ENCODE assay signal across 18 cellular contexts in genomic region chr14:94638961-94639817, GRCh38. TPM values are rescaled to one million over a fixed set of nuclear protein-coding genes. Genes with fewer than 3 reads are reported as not detected.
DNase-seq lines count a peak whose midpoint lies in the region; ATAC-seq and TF ChIP-seq lines count a peak whose summit lies in the region.
"Had no signal": no experiment of that assay in that cellular context is flagged by ENCODE, and none has a peak within 500 bp of the region (broad histone marks: within the 10 kb centered on the region; RNA-seq: fewer than 3 reads in every experiment).

No MANE protein-coding gene starts in this region.

- H3F3A ChIP-seq in neural progenitor cell (ENCODE audit: low read depth) = no peaks in the 10 kb centered on the region

- TF ChIP-seq CTCF in neural crest cell (conservative IDR thresholded peaks at IDR 0.05) (no peak), neural progenitor cell (IDR thresholded peaks at IDR 0.05) (no peak), gastrocnemius medialis (IDR thresholded peaks at IDR 0.05 in 4 of 5, conservative IDR thresholded peaks at IDR 0.05 in 1 of 5) (no peak)

- H3K27me3 Mint-ChIP-seq in stimulated activated naive CD8-positive, alpha-beta T cell treated with anti-CD3 and anti-CD28 coated beads, Interleukin-15, amount 100 ng/mL, for 72 hours = peaks cover 3% of the 10 kb centered on the region
- H3K27me3 Mint-ChIP-seq in neural crest cell (ENCODE audit: low read depth) = peaks cover 16% of the 10 kb centered on the region
- H3K27me3 Mint-ChIP-seq in neural progenitor cell (ENCODE audit: insufficient read depth, low read depth) = peaks cover 10% of the 10 kb centered on the region
- H3K27me3 Mint-ChIP-seq: CD4-positive, CD25-positive, alpha-beta regulatory T cell had no signal

- H3K4me1 ChIP-seq in neural progenitor cell (no peaks in the 10 kb centered on the region), gastrocnemius medialis (no peaks in the 10 kb centered on the region)
- H3K4me1 ChIP-seq: BLaER1 treated with 17β-estradiol and CSF1 and Interleukin-3, amounts not matched to agents 10 nM and 100 nM had no signal

- ATAC-seq in stimulated activated naive CD8-positive, alpha-beta T cell treated with anti-CD3 and anti-CD28 coated beads, Interleukin-15, amount 100 ng/mL, for 72 hours = no peak
- no peak for ATAC-seq in stimulated activated naive CD8-positive, alpha-beta T cell treated with anti-CD3 and anti-CD28 coated beads, Interleukin-15, Interleukin-2, amounts not matched to agents 100 U/mL and 50 U/mL, for 24 hours
- ATAC-seq in left lobe of liver (peak; percentile 48), gastrocnemius medialis (no peak)

- intact Hi-C loops in gastrocnemius medialis (cut with DNase I; ENCODE audit: low total_unique reads) = no loop called here

- no peaks in the 10 kb centered on the region for H3K4me1 Mint-ChIP-seq in stimulated activated naive CD8-positive, alpha-beta T cell treated with anti-CD3 and anti-CD28 coated beads, Interleukin-15, amount 100 ng/mL, for 72 hours
- H3K4me1 Mint-ChIP-seq in neural crest cell (peaks cover under 1% of the 10 kb centered on the region), neural progenitor cell (peaks cover 3% of the 10 kb centered on the region)
- H3K4me1 Mint-ChIP-seq: CD4-positive, CD25-positive, alpha-beta regulatory T cell had no signal

- H3K9me3 ChIP-seq in neural progenitor cell (ENCODE audit: low read depth) (no peaks in the 10 kb centered on the region), gastrocnemius medialis (no peaks in the 10 kb centered on the region)
- H3K9me3 ChIP-seq: BLaER1 treated with 17β-estradiol and CSF1 and Interleukin-3, amounts not matched to agents 10 nM and 100 nM had no signal

- peak overlapping the region; percentile 31 to 52 for H3K27ac Mint-ChIP-seq in stimulated activated naive CD8-positive, alpha-beta T cell treated with anti-CD3 and anti-CD28 coated beads, Interleukin-15, amount 100 ng/mL, for 72 hours
- H3K27ac Mint-ChIP-seq in neural crest cell (ENCODE audit: unreplicated experiment) (peak overlapping the region; percentile 75), neural progenitor cell (no peak overlapping the region)
- H3K27ac Mint-ChIP-seq: HFFc6 had no signal

- H3K4me3 Mint-ChIP-seq in stimulated activated naive CD8-positive, alpha-beta T cell treated with anti-CD3 and anti-CD28 coated beads, Interleukin-15, amount 100 ng/mL, for 72 hours = no peak overlapping the region
- no peak overlapping the region for H3K4me3 Mint-ChIP-seq in neural crest cell
- no peak overlapping the region for H3K4me3 Mint-ChIP-seq in neural progenitor cell
- H3K4me3 Mint-ChIP-seq: CD4-positive, CD25-positive, alpha-beta regulatory T cell; HFFc6 had no signal

- no peaks in the 10 kb centered on the region for H3K36me3 ChIP-seq in neural progenitor cell
- no peaks in the 10 kb centered on the region for H3K36me3 ChIP-seq in gastrocnemius medialis
- H3K36me3 ChIP-seq: BLaER1 treated with 17β-estradiol and CSF1 and Interleukin-3, amounts not matched to agents 10 nM and 100 nM had no signal

- no peaks in the 10 kb centered on the region for H3K9me3 Mint-ChIP-seq in stimulated activated naive CD8-positive, alpha-beta T cell treated with anti-CD3 and anti-CD28 coated beads, Interleukin-15, amount 100 ng/mL, for 72 hours
- no peaks in the 10 kb centered on the region for H3K9me3 Mint-ChIP-seq in neural crest cell
- H3K9me3 Mint-ChIP-seq in neural progenitor cell = peaks cover 2% of the 10 kb centered on the region

- H4K20me1 ChIP-seq in neural progenitor cell (ENCODE audit: low read depth) = no peaks in the 10 kb centered on the region
- H4K20me1 ChIP-seq: BLaER1 treated with 17β-estradiol and CSF1 and Interleukin-3, amounts not matched to agents 10 nM and 100 nM had no signal

- H3K79me2 ChIP-seq in neural progenitor cell (ENCODE audit: low read depth) = no peaks in the 10 kb centered on the region

- H3K27ac ChIP-seq in neural progenitor cell (no peak overlapping the region), gastrocnemius medialis (no peak overlapping the region)
- H3K27ac ChIP-seq: 22Rv1; BLaER1 treated with 17β-estradiol and CSF1 and Interleukin-3, amounts not matched to agents 10 nM and 100 nM; HL-60 had no signal

- DNase-seq in stimulated activated naive CD8-positive, alpha-beta T cell treated with anti-CD3 and anti-CD28 coated beads, Interleukin-15, amount 100 ng/mL, for 72 hours = no peak
- no peak for DNase-seq in stimulated activated naive CD8-positive, alpha-beta T cell treated with anti-CD3 and anti-CD28 coated beads, Interleukin-15, Interleukin-2, amounts not matched to agents 100 U/mL and 50 U/mL, for 24 hours
- DNase-seq in left lobe of liver (ENCODE audit: low spot score) = no peak
- DNase-seq in neural crest cell (ENCODE audit: low read depth, low spot score) = no peak
- DNase-seq in neural progenitor cell (ENCODE audit: low spot score) = no peak
- no peak for DNase-seq in gastrocnemius medialis
- DNase-seq in AG20443 (ENCODE audit: low spot score) = no peak
- no peak for DNase-seq in NCI-H1694 treated with DMSO at 0.1 percent for 48 hours (lab: John Stamatoyannopoulos, UW)
- DNase-seq: CD4-positive, CD25-positive, alpha-beta regulatory T cell; DMS53; GF-D8; GOT3; HCEC 1CT; HFFc6 had no signal

- H3K4me3 ChIP-seq in neural progenitor cell (no peak overlapping the region), gastrocnemius medialis (no peak overlapping the region)
- H3K4me3 ChIP-seq: BLaER1 treated with 17β-estradiol and CSF1 and Interleukin-3, amounts not matched to agents 10 nM and 100 nM had no signal

- H3K27me3 ChIP-seq in neural progenitor cell = no peaks in the 10 kb centered on the region
- no peaks in the 10 kb centered on the region for H3K27me3 ChIP-seq in gastrocnemius medialis
- H3K27me3 ChIP-seq: BLaER1 treated with 17β-estradiol and CSF1 and Interleukin-3, amounts not matched to agents 10 nM and 100 nM had no signal

- H3K36me3 Mint-ChIP-seq in neural crest cell (ENCODE audit: low read depth) (no peaks in the 10 kb centered on the region), neural progenitor cell (no peaks in the 10 kb centered on the region)
- H3K36me3 Mint-ChIP-seq: CD4-positive, CD25-positive, alpha-beta regulatory T cell had no signal

- H2AFZ ChIP-seq in neural progenitor cell (replicated peaks) = no peak overlapping the region

- H3K4me2 ChIP-seq in neural progenitor cell = no peak overlapping the region
- H3K4me2 ChIP-seq: BLaER1 treated with 17β-estradiol and CSF1 and Interleukin-3, amounts not matched to agents 10 nM and 100 nM had no signal

- TF ChIP-seq POLR2A in gastrocnemius medialis (IDR thresholded peaks at IDR 0.05) = no peak

- in situ Hi-C loops in gastrocnemius medialis (cut with MboI; ENCODE audit: low sequenced_read_pairs in 4 of 4) = no loop called here

- no peak overlapping the region for H3K9ac ChIP-seq in neural progenitor cell
- H3K9ac ChIP-seq: BLaER1 treated with 17β-estradiol and CSF1 and Interleukin-3, amounts not matched to agents 10 nM and 100 nM had no signal

RNA-seq across cellular contexts. Expression of gene SERPINA3, which starts 27.0 kb away (rescaled TPM):
- total RNA-seq in left lobe of liver (7,311 TPM), neural crest cell (not detected in 2 replicates), neural progenitor cell (ENCODE audit: low replicate concordance) (not detected in 2 replicates), gastrocnemius medialis (10 to 100 TPM; 18.3 to 80.9 (median 66.3) TPM)
- total RNA-seq: CD4-positive, CD25-positive, alpha-beta regulatory T cell; HFFc6 had no signal

RNA-seq across cellular contexts. Expression of gene SERPINA5, which starts 58.0 kb away (rescaled TPM):
- total RNA-seq in left lobe of liver = 216 TPM
- 1.0 and 1.4 TPM in 2 replicates for total RNA-seq in neural crest cell
- total RNA-seq in neural progenitor cell (ENCODE audit: low replicate concordance) = 3.1 and 3.5 TPM in 2 replicates
- 10 to 100 TPM in 2 of 4 donors, 1 to 10 TPM in 2; 1.8 to 63.2 (median 19.8) TPM for total RNA-seq in gastrocnemius medialis
- total RNA-seq: CD4-positive, CD25-positive, alpha-beta regulatory T cell; HFFc6; IMR-90 had no signal

Comparison
In these comparisons a context has a peak if more than half of its experiments do, and no peak if none do; other contexts are left out.
1. RNA of gene SERPINA3, which starts 27.0 kb away (total RNA-seq): 7,311 TPM in left lobe of liver (single experiment); 18.3 to 80.9 TPM in gastrocnemius medialis, not detected in neural crest cell and not detected in neural progenitor cell; every median in the first group is over 10 times any median in the second.